Comparison of ENCODE assay signal across 8 cellular contexts in genomic region chr15:45705510-45706473, GRCh38.
A peak's percentile ranks its signal among the peaks of the same experiment; 100 is the strongest.
DNase-seq lines count a peak whose midpoint lies in the region; ATAC-seq and TF ChIP-seq lines count a peak whose summit lies in the region.

No MANE protein-coding gene starts in this region.

- TF ChIP-seq CTCF in GM12875 (IDR thresholded peaks at IDR 0.05; ENCODE audit: borderline replicate concordance, insufficient read depth, low read depth, low read length) (peak; percentile 76), vagina (IDR thresholded peaks at IDR 0.05) (peak; percentile 69 to 89 (median 86))

- H3K27ac ChIP-seq in right cardiac atrium (ENCODE audit: low read length): no peak overlapping the region
- no peak overlapping the region for H3K27ac ChIP-seq in vagina

- peak; percentile 75 for ATAC-seq in HG02840 (IDR thresholded peaks at IDR 0.05; ENCODE audit: low FRiP score, unreplicated experiment)
- peak; percentile 91 to 93 for ATAC-seq in right cardiac atrium

- no peaks in the 10 kb centered on the region for H3K27me3 ChIP-seq in right cardiac atrium (ENCODE audit: control insufficient read depth, insufficient read depth)
- H3K27me3 ChIP-seq in vagina: no peaks in the 10 kb centered on the region

- TF ChIP-seq POLR2A in vagina (IDR thresholded peaks at IDR 0.05): no peak

- peak overlapping the region; percentile 13 for H3K4me3 ChIP-seq in GM12875 (ENCODE audit: low read depth, low read length)
- peak overlapping the region; percentile 66 for H3K4me3 ChIP-seq in right cardiac atrium (ENCODE audit: low read length)
- peak overlapping the region; percentile 49 to 53 for H3K4me3 ChIP-seq in vagina

- no peaks in the 10 kb centered on the region for H3K4me1 ChIP-seq in right cardiac atrium (ENCODE audit: control insufficient read depth, insufficient read depth, low read length)
- peaks cover 12% of the 10 kb centered on the region for H3K4me1 ChIP-seq in vagina

- intact Hi-C loops in right cardiac atrium (cut with DNase I) (loop anchor here in 1 of 4 donors (2.0 kb wide), 1 partner anchor 85 kb away; no protein-coding TSS in a partner anchor), vagina (cut with DNase I) (no loop called here)

- WGBS in right cardiac atrium: 3% methylated on average over 15 of the region's 15 CpGs

- no peaks in the 10 kb centered on the region for H3K36me3 ChIP-seq in vagina

- H3K9me3 ChIP-seq in right cardiac atrium (ENCODE audit: control insufficient read depth, low read length) (no peaks in the 10 kb centered on the region), vagina (no peaks in the 10 kb centered on the region)

- DNase-seq in NCI-H1417 (lab: John Stamatoyannopoulos, UW) (peak; percentile 73 to 89 (median 73)), T-helper 1 cell (peak; percentile 25 to 73 (median 51)), amygdala (lab: John Stamatoyannopoulos, UW) (peak in 54 of 56 donors; percentile 2 to 90 (median 47)), right cardiac atrium (peak; percentile 62 to 86 (median 74)), putamen (ENCODE audit: low spot score) (peak; percentile 85), vagina (ENCODE audit: extremely low spot score in 2 of 2) (no peak)

Comparison
In these comparisons a context has a peak if more than half of its experiments do, and no peak if none do; other contexts are left out.
1. H3K4me3 ChIP-seq: peak in every context shown above with its lines; median percentile 66 in right cardiac atrium; 51 in vagina; 13 in GM12875.
2. DNase-seq: peak in NCI-H1417 (3 of 3), T-helper 1 cell (5 of 5), amygdala (54 of 56), right cardiac atrium (3 of 3) and putamen (single experiment); none in vagina (0 of 2).